In genomic region chr6:116507324-116507723, GRCh38 we compare ENCODE assay signal across 1 cellular context.
TF ChIP-seq lines count a peak whose summit lies in the region.

No MANE protein-coding gene starts in this region.

TF ChIP-seq in IMR-90, 13 proteins besides CTCF, POLR2A, EP300 and RAD21 (continued from another document):
- no peak for TF ChIP-seq NFE2L2 (IDR thresholded peaks at IDR 0.05; ENCODE audit: low read depth, low read length)
- no peak for TF ChIP-seq BHLHE40 (IDR thresholded peaks at IDR 0.05; ENCODE audit: low read depth, low read length)
- TF ChIP-seq CHD1 (IDR thresholded peaks at IDR 0.05; ENCODE audit: low read depth, low read length) = no peak
- TF ChIP-seq MAZ (IDR thresholded peaks at IDR 0.05; ENCODE audit: borderline replicate concordance, low read depth, low read length) = no peak
- no peak for TF ChIP-seq SMC3 (IDR thresholded peaks at IDR 0.05; ENCODE audit: low read depth, low read length)
- no peak for TF ChIP-seq USF2 (IDR thresholded peaks at IDR 0.05; ENCODE audit: low read depth, low read length)
